20 cellular contexts compared by ENCODE assay signal in genomic region chr10:1412531-1413189, GRCh38.
DNase-seq lines count a peak whose midpoint lies in the region; ATAC-seq and TF ChIP-seq lines count a peak whose summit lies in the region.
"Had no signal": no experiment of that assay in that cellular context is flagged by ENCODE, and none has a peak within 500 bp of the region (broad histone marks: within the 10 kb centered on the region; RNA-seq: fewer than 3 reads in every experiment).

No MANE protein-coding gene starts in this region.

- no peaks in the 10 kb centered on the region for H4K20me1 ChIP-seq in OCI-LY7 (ENCODE audit: insufficient read depth, low read length)

- POLR2A ChIA-PET in OCI-LY7 (lab: Charles Lee): no interaction called here

- no peak overlapping the region for H3K27ac ChIP-seq in OCI-LY7 (ENCODE audit: low read depth, low read length, poor library complexity, severe bottlenecking)
- H3K27ac ChIP-seq: HL-60, neutrophil, Peyer's patch, upper lobe of left lung had no signal

- no peak overlapping the region for H3K4me3 Mint-ChIP-seq in osteocyte (ENCODE audit: unreplicated experiment)
- H3K4me3 Mint-ChIP-seq: immature natural killer cell, T-helper 17 cell had no signal

- no peaks in the 10 kb centered on the region for H3K36me3 Mint-ChIP-seq in osteocyte (ENCODE audit: unreplicated experiment)
- H3K36me3 Mint-ChIP-seq: immature natural killer cell had no signal

- no peak for TF ChIP-seq CTCF in OCI-LY7 (conservative IDR thresholded peaks at IDR 0.05; ENCODE audit: low read length)
- TF ChIP-seq CTCF in osteocyte (IDR thresholded peaks at IDR 0.05): no peak

- peak overlapping the region; percentile 59 for H3K4me2 ChIP-seq in OCI-LY7 (ENCODE audit: low read length)
- H3K4me2 ChIP-seq: smooth muscle cell had no signal

- H3K27me3 Mint-ChIP-seq in osteocyte (ENCODE audit: unreplicated experiment): no peaks in the 10 kb centered on the region

- H3K9me3 Mint-ChIP-seq in osteocyte (ENCODE audit: unreplicated experiment): no peaks in the 10 kb centered on the region
- H3K9me3 Mint-ChIP-seq: immature natural killer cell had no signal

- no peaks in the 10 kb centered on the region for H3K9me3 ChIP-seq in OCI-LY7 (ENCODE audit: low read length)
- H3K9me3 ChIP-seq: neutrophil, Peyer's patch, upper lobe of left lung had no signal

- H3K4me1 ChIP-seq in OCI-LY7 (ENCODE audit: insufficient read depth, low read length, poor library complexity, severe bottlenecking): peaks cover 22% of the 10 kb centered on the region
- H3K4me1 ChIP-seq: Peyer's patch, upper lobe of left lung had no signal

- H3K27ac Mint-ChIP-seq in osteocyte (ENCODE audit: unreplicated experiment): no peak overlapping the region
- H3K27ac Mint-ChIP-seq: immature natural killer cell, T-helper 17 cell had no signal

- no peaks in the 10 kb centered on the region for H3K9me2 ChIP-seq in OCI-LY7 (ENCODE audit: insufficient read depth, low read length)

- no TSS peak for BruUV-seq in OCI-LY7 (replicated peaks; lab: Mats Ljungman, UMichigan)

- no peak for ATAC-seq in GM18502 (IDR thresholded peaks at IDR 0.05; ENCODE audit: poor library complexity, unreplicated experiment)
- ATAC-seq: T-helper 17 cell had no signal

- H3K36me3 ChIP-seq in OCI-LY7 (ENCODE audit: insufficient read depth, low read length): no peaks in the 10 kb centered on the region
- H3K36me3 ChIP-seq: neutrophil, Peyer's patch, upper lobe of left lung had no signal

- peaks cover 3% of the 10 kb centered on the region for H3K4me1 Mint-ChIP-seq in osteocyte (ENCODE audit: unreplicated experiment)
- H3K4me1 Mint-ChIP-seq: immature natural killer cell, T-helper 17 cell had no signal

- intact Hi-C loops in OCI-LY7 (cut with micrococcal nuclease; ENCODE audit: unreplicated experiment): no loop called here

- CTCF ChIA-PET in OCI-LY7 (lab: Charles Lee; ENCODE audit: unreplicated experiment): no interaction called here

- no peak overlapping the region for H3K4me3 ChIP-seq in OCI-LY7 (ENCODE audit: low read depth, low read length, poor library complexity, severe bottlenecking)
- H3K4me3 ChIP-seq: Peyer's patch, smooth muscle cell, upper lobe of left lung had no signal

- peak; percentile 19 to 64 for DNase-seq in NCI-H2081 (lab: John Stamatoyannopoulos, UW)
- no peak for DNase-seq in NCI-H2081 treated with DMSO at 0.1 percent for 48 hours (lab: John Stamatoyannopoulos, UW)
- DNase-seq in NCI-H1105 (lab: John Stamatoyannopoulos, UW): peak; percentile 44
- DNase-seq in OCI-LY7 (ENCODE audit: low spot score): peak; percentile 63
- DNase-seq in osteocyte (ENCODE audit: extremely low spot score, unreplicated experiment): peak; percentile 78
- no peak for DNase-seq in SHP77 treated with DMSO at 0.1 percent for 48 hours (lab: John Stamatoyannopoulos, UW)
- DNase-seq in DMS153 treated with DMSO at 0.1 percent for 48 hours (lab: John Stamatoyannopoulos, UW; ENCODE audit: unreplicated experiment): no peak
- DNase-seq: activated CD4-positive, alpha-beta T cell treated with anti-CD3 and anti-CD28 coated beads, Interleukin-2, amount 50 U/mL, for 4 hours; amniotic stem cell; C1 segment of cervical spinal cord; immature natural killer cell; NCI-H2029; stimulated activated CD4-positive, alpha-beta T cell treated with anti-CD3 and anti-CD28 coated beads, Interleukin-4, amount 100 ng/mL, for 24 hours; T-helper 17 cell; upper lobe of left lung had no signal

- H2AFZ ChIP-seq in OCI-LY7 (ENCODE audit: low read length): no peak overlapping the region

- H3K79me2 ChIP-seq in OCI-LY7 (ENCODE audit: insufficient read depth, low read depth, low read length): no peaks in the 10 kb centered on the region

Comparison
In these comparisons a context has a peak if more than half of its experiments do, and no peak if none do; other contexts are left out.
1. DNase-seq: peak in NCI-H2081 (2 of 2), NCI-H1105 (single experiment), OCI-LY7 (single experiment) and osteocyte (single experiment); none in NCI-H2081 treated with DMSO at 0.1 percent for 48 hours (single experiment), SHP77 treated with DMSO at 0.1 percent for 48 hours (single experiment) and DMS153 treated with DMSO at 0.1 percent for 48 hours (single experiment).